14 cellular contexts compared by ENCODE assay signal in genomic region chr3:38314112-38314766, GRCh38. TPM values are rescaled to one million over a fixed set of nuclear protein-coding genes. Genes with fewer than 3 reads are reported as not detected.
"Had no signal": no experiment of that assay in that cellular context is flagged by ENCODE, and none has a peak within 500 bp of the region (broad histone marks: within the 10 kb centered on the region; RNA-seq: fewer than 3 reads in every experiment).

No MANE protein-coding gene starts in this region.

- H3K4me3 Mint-ChIP-seq: activated naive CD4-positive, alpha-beta T cell treated with anti-CD3 and anti-CD28 coated beads, Interleukin-2, amount 10 ng/mL, durations not matched to agents 7 days and 5 days; stimulated activated memory B cell treated with anti-CD40 and anti-IgM and Interleukin-4, amounts not matched to agents 10 μg/mL and 1 μg/mL and 100 μg/mL, for 72 hours; T-helper 2 cell treated with Interferon-gamma antibody and Interleukin-4, amounts not matched to agents 5 μg/mL and 100 μg/mL, for 36 hours had no signal

- H3K27me3 ChIP-seq: neutrophil, thyroid gland had no signal

- H3K4me3 ChIP-seq: lung, thyroid gland had no signal

- H3K36me3 Mint-ChIP-seq: activated naive CD4-positive, alpha-beta T cell treated with anti-CD3 and anti-CD28 coated beads, Interleukin-2, amount 10 ng/mL, durations not matched to agents 7 days and 5 days; stimulated activated memory B cell treated with anti-CD40 and anti-IgM and Interleukin-4, amounts not matched to agents 10 μg/mL and 1 μg/mL and 100 μg/mL, for 72 hours had no signal

- H3K9me3 Mint-ChIP-seq: activated naive CD4-positive, alpha-beta T cell treated with anti-CD3 and anti-CD28 coated beads, Interleukin-2, amount 10 ng/mL, durations not matched to agents 7 days and 5 days; stimulated activated memory B cell treated with anti-CD40 and anti-IgM and Interleukin-4, amounts not matched to agents 10 μg/mL and 1 μg/mL and 100 μg/mL, for 72 hours; T-helper 2 cell treated with Interferon-gamma antibody and Interleukin-4, amounts not matched to agents 5 μg/mL and 100 μg/mL, for 36 hours had no signal

- ATAC-seq: activated CD4-positive, CD25-positive, alpha-beta regulatory T cell treated with anti-CD3 and anti-CD28 coated beads, Interleukin-2, amount 50 U/mL, for 24 hours; left cardiac atrium; stimulated activated memory B cell treated with anti-CD40 and anti-IgM and Interleukin-4, amounts not matched to agents 10 μg/mL and 1 μg/mL and 100 μg/mL, for 72 hours had no signal

- H3K36me3 ChIP-seq: neutrophil, thyroid gland had no signal

- H3K27ac Mint-ChIP-seq: activated naive CD4-positive, alpha-beta T cell treated with anti-CD3 and anti-CD28 coated beads, Interleukin-2, amount 10 ng/mL, durations not matched to agents 7 days and 5 days; stimulated activated memory B cell treated with anti-CD40 and anti-IgM and Interleukin-4, amounts not matched to agents 10 μg/mL and 1 μg/mL and 100 μg/mL, for 72 hours; T-helper 2 cell treated with Interferon-gamma antibody and Interleukin-4, amounts not matched to agents 5 μg/mL and 100 μg/mL, for 36 hours had no signal

- H3K4me1 Mint-ChIP-seq: activated naive CD4-positive, alpha-beta T cell treated with anti-CD3 and anti-CD28 coated beads, Interleukin-2, amount 10 ng/mL, durations not matched to agents 7 days and 5 days; stimulated activated memory B cell treated with anti-CD40 and anti-IgM and Interleukin-4, amounts not matched to agents 10 μg/mL and 1 μg/mL and 100 μg/mL, for 72 hours had no signal

- H3K4me1 ChIP-seq: thyroid gland had no signal

- H3K9me3 ChIP-seq: neutrophil, thyroid gland had no signal

- FAIRE-seq: frontal cortex had no signal

- DNase-seq: activated CD4-positive, alpha-beta T cell treated with anti-CD3 and anti-CD28 coated beads, Interleukin-2, amount 50 U/mL, for 1 hour; activated naive CD4-positive, alpha-beta T cell treated with anti-CD3 and anti-CD28 coated beads, Interleukin-2, amount 10 ng/mL, durations not matched to agents 7 days and 5 days; left cardiac atrium; stimulated activated CD4-positive, alpha-beta T cell treated with anti-CD3 and anti-CD28 coated beads, Interleukin-2, amount 100 ng/mL, for 48 hours; thyroid gland had no signal

- H3K27ac ChIP-seq: epithelial cell of prostate, neutrophil, thyroid gland had no signal

RNA-seq across cellular contexts. Expression of gene SLC22A14, which starts 32.1 kb away (rescaled TPM):
- total RNA-seq: dermis microvascular lymphatic vessel endothelial cell, lung, thyroid gland had no signal

RNA-seq across cellular contexts. Expression of gene SLC22A13, which starts 48.6 kb away (rescaled TPM):
- polyA plus RNA-seq: urinary bladder had no signal
